In genomic region chr17:83115832-83116231, GRCh38 we compare ENCODE assay signal across 17 cellular contexts. TPM values are rescaled to one million over a fixed set of nuclear protein-coding genes. Genes with fewer than 3 reads are reported as not detected.
A peak's percentile ranks its signal among the peaks of the same experiment; 100 is the strongest.
DNase-seq lines count a peak whose midpoint lies in the region; ATAC-seq and TF ChIP-seq lines count a peak whose summit lies in the region.
"Had no signal": no experiment of that assay in that cellular context is flagged by ENCODE, and none has a peak within 500 bp of the region (broad histone marks: within the 10 kb centered on the region; RNA-seq: fewer than 3 reads in every experiment).

No MANE protein-coding gene starts in this region.

- H3K4me1 Mint-ChIP-seq in activated naive CD8-positive, alpha-beta T cell treated with anti-CD3 and anti-CD28 coated beads, Interleukin-2, amount 10 ng/mL, durations not matched to agents 7 days and 5 days, result peaks cover 14% of the 10 kb centered on the region
- peaks cover 19% of the 10 kb centered on the region for H3K4me1 Mint-ChIP-seq in activated naive CD8-positive, alpha-beta T cell treated with anti-CD3 and anti-CD28 coated beads, Interleukin-2, amount 50 U/mL, for 24 hours
- peaks cover 68% of the 10 kb centered on the region for H3K4me1 Mint-ChIP-seq in dendritic cell treated with granulocyte-macrophage colony-stimulating factor and Interleukin-4, amounts not matched to agents 40 ng/mL and 50 ng/mL, for 4 days (ENCODE audit: low read depth)
- peaks cover 32% of the 10 kb centered on the region for H3K4me1 Mint-ChIP-seq in osteocyte (ENCODE audit: unreplicated experiment)

- DNase-seq in activated naive CD8-positive, alpha-beta T cell treated with anti-CD3 and anti-CD28 coated beads, Interleukin-2, amount 10 ng/mL, durations not matched to agents 7 days and 5 days, result no peak
- DNase-seq in activated naive CD8-positive, alpha-beta T cell treated with anti-CD3 and anti-CD28 coated beads, Interleukin-2, amount 50 U/mL, for 24 hours, result no peak
- DNase-seq in osteocyte (ENCODE audit: extremely low spot score, unreplicated experiment) (no peak), DMS53 treated with DMSO at 0.1 percent for 48 hours (lab: John Stamatoyannopoulos, UW; ENCODE audit: unreplicated experiment) (no peak)
- DNase-seq: 8988T; AML-193; Caco-2; CD8-positive, alpha-beta memory T cell; DMS53; H9 had no signal

- H4K20me1 ChIP-seq in BLaER1 treated with 17β-estradiol and CSF1 and Interleukin-3, amounts not matched to agents 10 nM and 100 nM, result peaks cover 0 to 22% (median 0%) of the 10 kb centered on the region in 11 experiments; a peak in 2 of 22 replicates

- H3K27me3 Mint-ChIP-seq in activated naive CD8-positive, alpha-beta T cell treated with anti-CD3 and anti-CD28 coated beads, Interleukin-2, amount 10 ng/mL, durations not matched to agents 7 days and 5 days, result peaks cover 20% of the 10 kb centered on the region
- peaks cover 14% of the 10 kb centered on the region for H3K27me3 Mint-ChIP-seq in activated naive CD8-positive, alpha-beta T cell treated with anti-CD3 and anti-CD28 coated beads, Interleukin-2, amount 50 U/mL, for 24 hours
- peaks cover 46% of the 10 kb centered on the region for H3K27me3 Mint-ChIP-seq in dendritic cell treated with granulocyte-macrophage colony-stimulating factor and Interleukin-4, amounts not matched to agents 40 ng/mL and 50 ng/mL, for 4 days
- H3K27me3 Mint-ChIP-seq in osteocyte (ENCODE audit: unreplicated experiment), result peaks cover 11% of the 10 kb centered on the region

- POLR2A ChIA-PET in activated naive CD8-positive, alpha-beta T cell treated with anti-CD3 and anti-CD28 coated beads, Interleukin-2, amount 10 ng/mL, durations not matched to agents 7 days and 5 days (lab: Charles Lee), result interaction anchor here (0.6 kb wide), 1 partner anchor 10 kb away, joined by 3 read pairs; no protein-coding TSS in a partner anchor

- H3K36me3 ChIP-seq in BLaER1 treated with 17β-estradiol and CSF1 and Interleukin-3, amounts not matched to agents 10 nM and 100 nM, result no peaks in the 10 kb centered on the region

- H3K4me3 Mint-ChIP-seq in activated naive CD8-positive, alpha-beta T cell treated with anti-CD3 and anti-CD28 coated beads, Interleukin-2, amount 10 ng/mL, durations not matched to agents 7 days and 5 days, result no peak overlapping the region
- no peak overlapping the region for H3K4me3 Mint-ChIP-seq in activated naive CD8-positive, alpha-beta T cell treated with anti-CD3 and anti-CD28 coated beads, Interleukin-2, amount 50 U/mL, for 24 hours
- H3K4me3 Mint-ChIP-seq in dendritic cell treated with granulocyte-macrophage colony-stimulating factor and Interleukin-4, amounts not matched to agents 40 ng/mL and 50 ng/mL, for 4 days, result no peak overlapping the region
- H3K4me3 Mint-ChIP-seq in osteocyte (ENCODE audit: unreplicated experiment), result no peak overlapping the region
- H3K4me3 Mint-ChIP-seq: CD8-positive, alpha-beta memory T cell; GM23338; H9 had no signal

- H3K27me3 ChIP-seq in BLaER1 treated with 17β-estradiol and CSF1 and Interleukin-3, amounts not matched to agents 10 nM and 100 nM, result peaks cover 6 to 61% (median 43%) of the 10 kb centered on the region in 11 experiments; a peak in 20 of 22 replicates

- H3K9me3 ChIP-seq in BLaER1 treated with 17β-estradiol and CSF1 and Interleukin-3, amounts not matched to agents 10 nM and 100 nM (replicated peaks in 1 of 11), result no peaks in the 10 kb centered on the region
- H3K9me3 ChIP-seq: Caco-2 had no signal

- intact Hi-C loops in dendritic cell treated with granulocyte-macrophage colony-stimulating factor and Interleukin-4, amounts not matched to agents 40 ng/mL and 50 ng/mL, for 4 days (cut with micrococcal nuclease), result no loop called here

- no peak overlapping the region for H3K4me3 ChIP-seq in BLaER1 treated with 17β-estradiol and CSF1 and Interleukin-3, amounts not matched to agents 10 nM and 100 nM
- H3K4me3 ChIP-seq: GM12878, GM23338 had no signal

- TF ChIP-seq CTCF in osteocyte (IDR thresholded peaks at IDR 0.05), result no peak

- H3K4me2 ChIP-seq in BLaER1 treated with 17β-estradiol and CSF1 and Interleukin-3, amounts not matched to agents 10 nM and 100 nM, result peak overlapping the region; percentile 18 to 72 (median 58); a peak in 21 of 22 replicates
- H3K4me2 ChIP-seq: GM23338 had no signal

- ATAC-seq in activated naive CD8-positive, alpha-beta T cell treated with anti-CD3 and anti-CD28 coated beads, Interleukin-2, amount 10 ng/mL, durations not matched to agents 7 days and 5 days (ENCODE audit: low read depth), result no peak
- ATAC-seq in activated naive CD8-positive, alpha-beta T cell treated with anti-CD3 and anti-CD28 coated beads, Interleukin-2, amount 50 U/mL, for 24 hours, result no peak
- ATAC-seq in HG02870 (IDR thresholded peaks at IDR 0.05; ENCODE audit: unreplicated experiment), result no peak
- no peak for ATAC-seq in HG03457 (IDR thresholded peaks at IDR 0.05; ENCODE audit: unreplicated experiment)
- ATAC-seq: GM12878, GM23338 had no signal

- no peaks in the 10 kb centered on the region for H3K36me3 Mint-ChIP-seq in activated naive CD8-positive, alpha-beta T cell treated with anti-CD3 and anti-CD28 coated beads, Interleukin-2, amount 10 ng/mL, durations not matched to agents 7 days and 5 days
- H3K36me3 Mint-ChIP-seq in activated naive CD8-positive, alpha-beta T cell treated with anti-CD3 and anti-CD28 coated beads, Interleukin-2, amount 50 U/mL, for 24 hours (ENCODE audit: low read depth), result no peaks in the 10 kb centered on the region
- H3K36me3 Mint-ChIP-seq in dendritic cell treated with granulocyte-macrophage colony-stimulating factor and Interleukin-4, amounts not matched to agents 40 ng/mL and 50 ng/mL, for 4 days (ENCODE audit: low read depth), result no peaks in the 10 kb centered on the region
- no peaks in the 10 kb centered on the region for H3K36me3 Mint-ChIP-seq in osteocyte (ENCODE audit: unreplicated experiment)
- H3K36me3 Mint-ChIP-seq: CD8-positive, alpha-beta memory T cell had no signal

- peak overlapping the region; percentile 42 for H3K27ac Mint-ChIP-seq in activated naive CD8-positive, alpha-beta T cell treated with anti-CD3 and anti-CD28 coated beads, Interleukin-2, amount 10 ng/mL, durations not matched to agents 7 days and 5 days
- no peak overlapping the region for H3K27ac Mint-ChIP-seq in activated naive CD8-positive, alpha-beta T cell treated with anti-CD3 and anti-CD28 coated beads, Interleukin-2, amount 50 U/mL, for 24 hours
- peak overlapping the region; percentile 43 for H3K27ac Mint-ChIP-seq in dendritic cell treated with granulocyte-macrophage colony-stimulating factor and Interleukin-4, amounts not matched to agents 40 ng/mL and 50 ng/mL, for 4 days
- H3K27ac Mint-ChIP-seq in osteocyte (ENCODE audit: unreplicated experiment), result peak overlapping the region; percentile 31
- H3K27ac Mint-ChIP-seq: CD8-positive, alpha-beta memory T cell; GM23338; H9 had no signal

- peaks cover 1% of the 10 kb centered on the region for H3K9me3 Mint-ChIP-seq in activated naive CD8-positive, alpha-beta T cell treated with anti-CD3 and anti-CD28 coated beads, Interleukin-2, amount 10 ng/mL, durations not matched to agents 7 days and 5 days
- H3K9me3 Mint-ChIP-seq in activated naive CD8-positive, alpha-beta T cell treated with anti-CD3 and anti-CD28 coated beads, Interleukin-2, amount 50 U/mL, for 24 hours, result no peaks in the 10 kb centered on the region
- H3K9me3 Mint-ChIP-seq in dendritic cell treated with granulocyte-macrophage colony-stimulating factor and Interleukin-4, amounts not matched to agents 40 ng/mL and 50 ng/mL, for 4 days, result no peaks in the 10 kb centered on the region
- no peaks in the 10 kb centered on the region for H3K9me3 Mint-ChIP-seq in osteocyte (ENCODE audit: unreplicated experiment)
- H3K9me3 Mint-ChIP-seq: CD8-positive, alpha-beta memory T cell had no signal

- no peak overlapping the region for H3K9ac ChIP-seq in BLaER1 treated with 17β-estradiol and CSF1 and Interleukin-3, amounts not matched to agents 10 nM and 100 nM

- no peak overlapping the region for H3K27ac ChIP-seq in BLaER1 treated with 17β-estradiol and CSF1 and Interleukin-3, amounts not matched to agents 10 nM and 100 nM
- H3K27ac ChIP-seq: C4-2B had no signal

- peaks cover 35 to 52% (median 47%) of the 10 kb centered on the region in 10 experiments for H3K4me1 ChIP-seq in BLaER1 treated with 17β-estradiol and CSF1 and Interleukin-3, amounts not matched to agents 10 nM and 100 nM

RNA-seq across cellular contexts. Expression of gene METRNL, which starts 36.4 kb away (rescaled TPM):
- 10 to 100 TPM; 11.1 to 13.2 TPM for total RNA-seq in activated naive CD8-positive, alpha-beta T cell treated with anti-CD3 and anti-CD28 coated beads, Interleukin-2, amount 10 ng/mL, durations not matched to agents 7 days and 5 days
- total RNA-seq in osteocyte, result 214 and 217 TPM in 2 replicates

Comparison
In these comparisons a context has a peak if more than half of its experiments do, and no peak if none do; other contexts are left out.
1. RNA of gene METRNL, which starts 36.4 kb away (total RNA-seq): 214 to 217 TPM in osteocyte; 11.1 to 13.2 TPM in activated naive CD8-positive, alpha-beta T cell treated with anti-CD3 and anti-CD28 coated beads, Interleukin-2, amount 10 ng/mL, durations not matched to agents 7 days and 5 days; every median in the first group is over 10 times any median in the second.